ENCODE assay signal across 1 cellular context in the genomic region with DNA sequence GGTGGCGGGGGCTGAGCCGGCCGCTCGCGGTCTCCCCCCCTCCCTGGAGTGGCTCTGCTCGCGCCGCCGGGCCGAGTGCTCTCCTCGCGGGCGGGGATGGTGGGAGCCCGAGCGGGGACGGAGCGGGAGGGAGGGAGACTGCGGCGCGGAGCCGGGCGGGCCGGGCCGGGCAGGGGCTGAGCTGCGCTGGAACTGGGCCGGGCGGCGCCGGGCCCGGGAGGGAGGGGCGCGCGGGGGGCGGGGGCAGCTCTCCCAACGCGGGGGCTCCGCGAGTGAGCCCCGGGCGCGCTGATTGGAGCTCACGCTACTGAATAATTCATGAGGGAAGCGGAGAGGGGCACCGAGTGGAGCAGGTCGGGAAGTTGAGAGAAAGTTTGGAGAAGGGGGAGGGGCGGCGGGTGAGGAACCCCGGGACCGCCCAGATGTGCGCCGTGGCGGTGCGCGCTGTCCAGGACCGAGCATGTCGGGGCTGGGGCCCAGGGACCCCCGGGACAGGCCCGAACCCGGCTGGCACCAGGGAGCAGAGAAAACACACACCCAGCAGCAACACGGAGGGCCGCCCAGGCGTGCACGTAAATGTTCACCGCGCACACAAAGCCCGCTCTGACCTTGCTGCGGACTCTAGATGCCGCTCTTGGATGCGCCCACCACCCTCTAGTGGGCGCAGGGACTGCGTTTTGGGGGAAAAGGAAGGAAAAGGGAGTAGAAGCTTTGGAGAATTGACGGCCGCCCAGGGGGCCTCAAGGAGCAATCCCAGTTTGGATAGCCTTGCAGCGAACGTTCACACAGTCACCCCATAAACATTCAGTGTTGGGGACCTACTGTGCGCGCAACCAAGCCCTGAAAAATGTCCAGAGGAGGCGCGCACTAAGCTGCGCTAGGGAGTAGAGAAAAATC.
TF ChIP-seq lines count a peak whose summit lies in the region.

A gene (minus strand): TSS at position 194 of the 897 bp plus-strand sequence. CDS start 493 bp downstream, outside the sequence.

TF ChIP-seq in K562, 482 proteins besides CTCF, POLR2A, EP300 and RAD21 (continued from another document and continues in another):
- TF ChIP-seq ZNF354B (CRISPR knock-in tag; IDR thresholded peaks at IDR 0.05) (0 out of 2 replicates have a peak, but pooled peaks have one; percentile 15), NCOA4 (IDR thresholded peaks at IDR 0.05; ENCODE audit: partially characterized antibody) (no peak), PCBP1 (IDR thresholded peaks at IDR 0.05; ENCODE audit: low read depth, low read length, poor library complexity, severe bottlenecking) (peak; percentile 43), CSDE1 (IDR thresholded peaks at IDR 0.05) (no peak), DIDO1 (tag; IDR thresholded peaks at IDR 0.05; ENCODE audit: low read depth) (no peak; the same call in 1 of the 2 replicates), SRSF7 (optimal IDR thresholded peaks at IDR 0.05; ENCODE audit: low read depth, low read length) (no peak), ZNF408 (CRISPR knock-in tag; IDR thresholded peaks at IDR 0.05; ENCODE audit: low read depth) (no peak), ZNF311 (CRISPR knock-in tag; IDR thresholded peaks at IDR 0.05) (no peak), ESRRB (CRISPR knock-in tag; IDR thresholded peaks at IDR 0.05; ENCODE audit: borderline replicate concordance) (no peak), E2F3 (CRISPR knock-in tag; IDR thresholded peaks at IDR 0.05) (no peak), ZNF780A (CRISPR knock-in tag; IDR thresholded peaks at IDR 0.05) (no peak), LEF1 (IDR thresholded peaks at IDR 0.05) (peak; percentile 48; the same call in 1 of the 2 replicates), ZNF668 (CRISPR knock-in tag; IDR thresholded peaks at IDR 0.05) (no peak), ZFX (CRISPR knock-in tag; IDR thresholded peaks at IDR 0.05) (peak; percentile 63)
- TF ChIP-seq, protein P1, sequence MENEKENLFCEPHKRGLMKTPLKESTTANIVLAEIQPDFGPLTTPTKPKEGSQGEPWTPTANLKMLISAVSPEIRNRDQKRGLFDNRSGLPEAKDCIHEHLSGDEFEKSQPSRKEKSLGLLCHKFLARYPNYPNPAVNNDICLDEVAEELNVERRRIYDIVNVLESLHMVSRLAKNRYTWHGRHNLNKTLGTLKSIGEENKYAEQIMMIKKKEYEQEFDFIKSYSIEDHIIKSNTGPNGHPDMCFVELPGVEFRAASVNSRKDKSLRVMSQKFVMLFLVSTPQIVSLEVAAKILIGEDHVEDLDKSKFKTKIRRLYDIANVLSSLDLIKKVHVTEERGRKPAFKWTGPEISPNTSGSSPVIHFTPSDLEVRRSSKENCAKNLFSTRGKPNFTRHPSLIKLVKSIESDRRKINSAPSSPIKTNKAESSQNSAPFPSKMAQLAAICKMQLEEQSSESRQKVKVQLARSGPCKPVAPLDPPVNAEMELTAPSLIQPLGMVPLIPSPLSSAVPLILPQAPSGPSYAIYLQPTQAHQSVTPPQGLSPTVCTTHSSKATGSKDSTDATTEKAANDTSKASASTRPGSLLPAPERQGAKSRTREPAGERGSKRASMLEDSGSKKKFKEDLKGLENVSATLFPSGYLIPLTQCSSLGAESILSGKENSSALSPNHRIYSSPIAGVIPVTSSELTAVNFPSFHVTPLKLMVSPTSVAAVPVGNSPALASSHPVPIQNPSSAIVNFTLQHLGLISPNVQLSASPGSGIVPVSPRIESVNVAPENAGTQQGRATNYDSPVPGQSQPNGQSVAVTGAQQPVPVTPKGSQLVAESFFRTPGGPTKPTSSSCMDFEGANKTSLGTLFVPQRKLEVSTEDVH (IDR thresholded peaks at IDR 0.05; ENCODE audit: low read depth, partially characterized antibody): no peak
- TF ChIP-seq, protein P2, sequence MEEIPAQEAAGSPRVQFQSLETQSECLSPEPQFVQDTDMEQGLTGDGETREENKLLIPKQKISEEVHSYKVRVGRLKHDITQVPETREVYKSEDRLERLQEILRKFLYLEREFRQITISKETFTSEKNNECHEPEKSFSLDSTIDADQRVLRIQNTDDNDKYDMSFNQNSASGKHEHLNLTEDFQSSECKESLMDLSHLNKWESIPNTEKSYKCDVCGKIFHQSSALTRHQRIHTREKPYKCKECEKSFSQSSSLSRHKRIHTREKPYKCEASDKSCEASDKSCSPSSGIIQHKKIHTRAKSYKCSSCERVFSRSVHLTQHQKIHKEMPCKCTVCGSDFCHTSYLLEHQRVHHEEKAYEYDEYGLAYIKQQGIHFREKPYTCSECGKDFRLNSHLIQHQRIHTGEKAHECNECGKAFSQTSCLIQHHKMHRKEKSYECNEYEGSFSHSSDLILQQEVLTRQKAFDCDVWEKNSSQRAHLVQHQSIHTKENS (CRISPR knock-in tag; IDR thresholded peaks at IDR 0.05): no peak
- TF ChIP-seq, protein P3, sequence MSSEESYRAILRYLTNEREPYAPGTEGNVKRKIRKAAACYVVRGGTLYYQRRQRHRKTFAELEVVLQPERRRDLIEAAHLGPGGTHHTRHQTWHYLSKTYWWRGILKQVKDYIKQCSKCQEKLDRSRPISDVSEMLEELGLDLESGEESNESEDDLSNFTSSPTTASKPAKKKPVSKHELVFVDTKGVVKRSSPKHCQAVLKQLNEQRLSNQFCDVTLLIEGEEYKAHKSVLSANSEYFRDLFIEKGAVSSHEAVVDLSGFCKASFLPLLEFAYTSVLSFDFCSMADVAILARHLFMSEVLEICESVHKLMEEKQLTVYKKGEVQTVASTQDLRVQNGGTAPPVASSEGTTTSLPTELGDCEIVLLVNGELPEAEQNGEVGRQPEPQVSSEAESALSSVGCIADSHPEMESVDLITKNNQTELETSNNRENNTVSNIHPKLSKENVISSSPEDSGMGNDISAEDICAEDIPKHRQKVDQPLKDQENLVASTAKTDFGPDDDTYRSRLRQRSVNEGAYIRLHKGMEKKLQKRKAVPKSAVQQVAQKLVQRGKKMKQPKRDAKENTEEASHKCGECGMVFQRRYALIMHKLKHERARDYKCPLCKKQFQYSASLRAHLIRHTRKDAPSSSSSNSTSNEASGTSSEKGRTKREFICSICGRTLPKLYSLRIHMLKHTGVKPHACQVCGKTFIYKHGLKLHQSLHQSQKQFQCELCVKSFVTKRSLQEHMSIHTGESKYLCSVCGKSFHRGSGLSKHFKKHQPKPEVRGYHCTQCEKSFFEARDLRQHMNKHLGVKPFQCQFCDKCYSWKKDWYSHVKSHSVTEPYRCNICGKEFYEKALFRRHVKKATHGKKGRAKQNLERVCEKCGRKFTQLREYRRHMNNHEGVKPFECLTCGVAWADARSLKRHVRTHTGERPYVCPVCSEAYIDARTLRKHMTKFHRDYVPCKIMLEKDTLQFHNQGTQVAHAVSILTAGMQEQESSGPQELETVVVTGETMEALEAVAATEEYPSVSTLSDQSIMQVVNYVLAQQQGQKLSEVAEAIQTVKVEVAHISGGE (CRISPR knock-in tag; IDR thresholded peaks at IDR 0.05): 0 out of 6 replicates have a peak, but pooled peaks of 1 of the 3 experiments have one; percentile 8
- TF ChIP-seq, protein P4, sequence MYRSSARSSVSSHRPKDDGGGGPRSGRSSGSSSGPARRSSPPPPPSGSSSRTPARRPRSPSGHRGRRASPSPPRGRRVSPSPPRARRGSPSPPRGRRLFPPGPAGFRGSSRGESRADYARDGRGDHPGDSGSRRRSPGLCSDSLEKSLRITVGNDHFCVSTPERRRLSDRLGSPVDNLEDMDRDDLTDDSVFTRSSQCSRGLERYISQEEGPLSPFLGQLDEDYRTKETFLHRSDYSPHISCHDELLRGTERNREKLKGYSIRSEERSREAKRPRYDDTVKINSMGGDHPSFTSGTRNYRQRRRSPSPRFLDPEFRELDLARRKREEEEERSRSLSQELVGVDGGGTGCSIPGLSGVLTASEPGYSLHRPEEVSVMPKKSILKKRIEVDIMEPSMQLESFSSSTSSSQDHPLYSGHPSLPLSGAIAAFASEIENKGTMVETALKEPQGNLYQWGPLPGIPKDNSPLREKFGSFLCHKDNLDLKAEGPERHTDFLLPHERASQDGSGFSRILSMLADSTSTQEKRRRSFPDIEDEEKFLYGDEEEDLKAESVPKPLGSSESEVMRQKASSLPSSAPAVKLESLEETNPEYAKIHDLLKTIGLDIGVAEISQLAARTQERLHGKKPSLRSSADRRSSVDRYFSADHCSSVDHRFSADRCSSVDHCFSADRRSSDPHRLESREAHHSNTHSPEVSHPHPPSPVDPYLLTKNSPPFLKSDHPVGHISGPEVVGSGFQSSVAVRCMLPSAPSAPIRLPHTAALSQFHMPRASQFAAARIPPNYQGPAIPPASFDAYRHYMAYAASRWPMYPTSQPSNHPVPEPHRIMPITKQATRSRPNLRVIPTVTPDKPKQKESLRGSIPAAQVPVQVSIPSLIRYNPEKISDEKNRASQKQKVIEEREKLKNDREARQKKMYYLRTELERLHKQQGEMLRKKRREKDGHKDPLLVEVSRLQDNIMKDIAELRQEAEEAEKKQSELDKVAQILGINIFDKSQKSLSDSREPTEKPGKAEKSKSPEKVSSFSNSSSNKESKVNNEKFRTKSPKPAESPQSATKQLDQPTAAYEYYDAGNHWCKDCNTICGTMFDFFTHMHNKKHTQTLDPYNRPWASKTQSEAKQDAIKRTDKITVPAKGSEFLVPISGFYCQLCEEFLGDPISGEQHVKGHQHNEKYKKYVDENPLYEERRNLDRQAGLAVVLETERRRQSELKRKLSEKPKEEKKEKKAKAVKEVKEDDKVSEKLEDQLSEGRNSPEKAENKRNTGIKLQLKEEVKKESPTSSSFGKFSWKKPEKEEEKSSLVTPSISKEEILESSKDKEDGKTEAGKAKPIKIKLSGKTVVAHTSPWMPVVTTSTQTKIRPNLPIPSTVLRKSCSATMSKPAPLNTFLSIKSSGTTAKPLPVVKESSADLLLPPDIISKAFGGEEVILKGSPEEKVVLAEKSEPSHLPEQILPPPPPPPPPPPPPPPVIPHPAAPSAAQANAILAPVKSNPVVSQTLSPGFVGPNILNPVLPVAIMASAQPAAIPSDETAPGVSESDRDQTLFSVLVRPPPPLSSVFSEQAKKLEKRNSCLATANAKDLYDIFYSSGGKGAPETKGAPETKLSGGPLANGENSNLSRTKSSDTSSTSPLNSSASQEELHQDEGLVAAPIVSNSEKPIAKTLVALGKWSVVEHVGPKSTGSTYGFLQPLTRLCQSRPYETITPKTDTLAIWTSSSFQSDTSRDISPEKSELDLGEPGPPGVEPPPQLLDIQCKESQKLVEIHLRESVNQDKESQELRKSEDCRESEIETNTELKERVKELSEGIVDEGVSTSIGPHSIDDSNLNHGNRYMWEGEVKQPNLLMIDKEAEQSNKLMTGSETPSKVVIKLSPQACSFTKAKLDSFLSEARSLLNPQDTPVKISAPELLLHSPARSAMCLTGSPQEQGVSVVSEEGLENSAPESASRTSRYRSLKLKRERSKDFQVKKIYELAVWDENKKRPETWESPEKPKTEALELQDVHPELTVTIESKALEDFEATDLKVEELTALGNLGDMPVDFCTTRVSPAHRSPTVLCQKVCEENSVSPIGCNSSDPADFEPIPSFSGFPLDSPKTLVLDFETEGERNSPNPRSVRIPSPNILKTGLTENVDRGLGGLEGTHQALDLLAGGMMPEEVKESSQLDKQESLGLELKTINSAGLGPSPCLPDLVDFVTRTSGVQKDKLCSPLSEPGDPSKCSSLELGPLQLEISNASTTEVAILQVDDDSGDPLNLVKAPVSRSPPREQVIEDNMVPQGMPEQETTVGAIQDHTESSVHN (IDR thresholded peaks at IDR 0.05; ENCODE audit: borderline replicate concordance in 1 of 2, low read depth in 1 of 2): no peak
- TF ChIP-seq, protein P5, sequence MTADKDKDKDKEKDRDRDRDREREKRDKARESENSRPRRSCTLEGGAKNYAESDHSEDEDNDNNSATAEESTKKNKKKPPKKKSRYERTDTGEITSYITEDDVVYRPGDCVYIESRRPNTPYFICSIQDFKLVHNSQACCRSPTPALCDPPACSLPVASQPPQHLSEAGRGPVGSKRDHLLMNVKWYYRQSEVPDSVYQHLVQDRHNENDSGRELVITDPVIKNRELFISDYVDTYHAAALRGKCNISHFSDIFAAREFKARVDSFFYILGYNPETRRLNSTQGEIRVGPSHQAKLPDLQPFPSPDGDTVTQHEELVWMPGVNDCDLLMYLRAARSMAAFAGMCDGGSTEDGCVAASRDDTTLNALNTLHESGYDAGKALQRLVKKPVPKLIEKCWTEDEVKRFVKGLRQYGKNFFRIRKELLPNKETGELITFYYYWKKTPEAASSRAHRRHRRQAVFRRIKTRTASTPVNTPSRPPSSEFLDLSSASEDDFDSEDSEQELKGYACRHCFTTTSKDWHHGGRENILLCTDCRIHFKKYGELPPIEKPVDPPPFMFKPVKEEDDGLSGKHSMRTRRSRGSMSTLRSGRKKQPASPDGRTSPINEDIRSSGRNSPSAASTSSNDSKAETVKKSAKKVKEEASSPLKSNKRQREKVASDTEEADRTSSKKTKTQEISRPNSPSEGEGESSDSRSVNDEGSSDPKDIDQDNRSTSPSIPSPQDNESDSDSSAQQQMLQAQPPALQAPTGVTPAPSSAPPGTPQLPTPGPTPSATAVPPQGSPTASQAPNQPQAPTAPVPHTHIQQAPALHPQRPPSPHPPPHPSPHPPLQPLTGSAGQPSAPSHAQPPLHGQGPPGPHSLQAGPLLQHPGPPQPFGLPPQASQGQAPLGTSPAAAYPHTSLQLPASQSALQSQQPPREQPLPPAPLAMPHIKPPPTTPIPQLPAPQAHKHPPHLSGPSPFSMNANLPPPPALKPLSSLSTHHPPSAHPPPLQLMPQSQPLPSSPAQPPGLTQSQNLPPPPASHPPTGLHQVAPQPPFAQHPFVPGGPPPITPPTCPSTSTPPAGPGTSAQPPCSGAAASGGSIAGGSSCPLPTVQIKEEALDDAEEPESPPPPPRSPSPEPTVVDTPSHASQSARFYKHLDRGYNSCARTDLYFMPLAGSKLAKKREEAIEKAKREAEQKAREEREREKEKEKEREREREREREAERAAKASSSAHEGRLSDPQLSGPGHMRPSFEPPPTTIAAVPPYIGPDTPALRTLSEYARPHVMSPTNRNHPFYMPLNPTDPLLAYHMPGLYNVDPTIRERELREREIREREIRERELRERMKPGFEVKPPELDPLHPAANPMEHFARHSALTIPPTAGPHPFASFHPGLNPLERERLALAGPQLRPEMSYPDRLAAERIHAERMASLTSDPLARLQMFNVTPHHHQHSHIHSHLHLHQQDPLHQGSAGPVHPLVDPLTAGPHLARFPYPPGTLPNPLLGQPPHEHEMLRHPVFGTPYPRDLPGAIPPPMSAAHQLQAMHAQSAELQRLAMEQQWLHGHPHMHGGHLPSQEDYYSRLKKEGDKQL (CRISPR knock-in tag; IDR thresholded peaks at IDR 0.05; ENCODE audit: borderline replicate concordance): no peak
- TF ChIP-seq, protein P6, sequence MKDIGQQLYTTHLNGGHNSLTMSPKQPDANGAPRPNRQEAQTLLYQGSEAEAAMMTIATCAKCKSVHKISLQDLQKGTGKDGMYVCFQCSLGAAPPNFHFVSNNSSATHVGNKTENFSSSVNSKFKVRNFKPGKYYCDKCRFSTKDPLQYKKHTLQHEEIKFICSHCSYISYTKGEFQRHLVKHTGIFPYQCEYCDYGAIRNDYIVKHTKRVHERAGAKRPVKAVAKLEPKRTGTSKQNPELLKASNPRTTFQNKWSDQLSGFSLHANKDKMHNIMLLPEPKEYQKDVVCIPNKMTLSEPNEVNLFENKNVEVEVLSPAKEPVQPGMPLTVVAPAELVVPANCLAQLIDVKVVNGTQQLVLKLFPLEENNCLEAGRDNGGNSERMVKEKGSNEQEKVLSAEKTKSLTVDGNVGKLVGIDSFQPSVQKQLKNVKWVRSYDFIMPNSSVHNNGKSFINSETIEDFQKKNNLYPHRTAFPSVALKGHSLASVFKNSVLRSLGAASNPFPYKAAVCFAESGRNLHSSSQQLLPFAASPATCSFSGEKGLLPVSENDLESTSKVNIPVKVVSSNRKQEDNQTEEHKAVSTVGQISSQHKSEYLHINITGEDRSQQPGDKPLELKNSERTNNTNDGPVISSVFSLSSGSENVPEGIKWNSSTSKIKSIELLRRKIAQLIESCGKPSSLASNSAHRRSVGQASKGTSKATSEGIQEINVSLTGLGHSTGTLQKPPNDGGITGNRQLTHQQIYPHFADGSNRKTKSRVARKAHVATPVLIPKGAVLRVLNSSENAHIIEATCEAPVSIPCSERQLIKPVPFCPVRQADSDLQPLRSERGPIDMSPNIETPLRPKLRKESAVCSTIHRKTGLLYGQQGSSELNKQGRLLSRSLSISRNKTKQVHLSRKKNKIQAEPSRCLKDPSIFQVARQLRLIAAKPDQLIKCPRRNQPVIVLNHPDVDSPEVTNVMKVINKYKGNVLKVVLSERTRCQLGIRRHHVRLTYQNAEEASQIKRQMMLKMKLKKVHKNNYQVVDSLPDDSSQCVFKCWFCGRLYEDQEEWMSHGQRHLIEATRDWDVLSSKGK (CRISPR knock-in tag; IDR thresholded peaks at IDR 0.05): no peak
